ENCODE assay signal across 19 cellular contexts in genomic region chr5:124393564-124394379, GRCh38.
"Had no signal": no experiment of that assay in that cellular context is flagged by ENCODE, and none has a peak within 500 bp of the region (broad histone marks: within the 10 kb centered on the region; RNA-seq: fewer than 3 reads in every experiment).

No MANE protein-coding gene starts in this region.

- ATAC-seq: activated T-cell treated with anti-CD3 and anti-CD28 coated beads, Interleukin-2, amount 50 U/mL, for 4 hours; effector memory CD8-positive, alpha-beta T cell; heart right ventricle; left colon; lower lobe of right lung; SK-N-SH treated with all-trans-retinoic acid at 6 μM for 48 hours; stimulated activated naive B cell treated with anti-CD40 and anti-IgM and Interleukin-4, amounts not matched to agents 10 μg/mL and 1 μg/mL and 100 μg/mL, for 72 hours had no signal

- DNase-seq: activated CD4-positive, alpha-beta memory T cell treated with anti-CD3 and anti-CD28 coated beads for 36 hours; activated effector memory CD4-positive, alpha-beta T cell treated with anti-CD3 and anti-CD28 coated beads, Interleukin-2, amount 50 U/mL, for 16 hours; activated T-cell treated with anti-CD3 and anti-CD28 coated beads, Interleukin-2, amount 50 U/mL, for 4 hours; adrenal gland; central memory CD4-positive, alpha-beta T cell; effector memory CD8-positive, alpha-beta T cell; heart right ventricle; left colon; lower lobe of right lung; retina; stimulated activated CD4-positive, alpha-beta T cell treated with anti-CD3 and anti-CD28 coated beads, Interleukin-2, amount 100 ng/mL, for 48 hours; stimulated activated naive B cell treated with anti-CD40 and anti-IgM and Interleukin-4, amounts not matched to agents 10 μg/mL and 1 μg/mL and 100 μg/mL, for 72 hours; T-helper 1 cell; T1000; transverse colon had no signal

- H3K27ac ChIP-seq: adrenal gland, heart right ventricle, lower lobe of right lung, neutrophil, parathyroid adenoma, transverse colon had no signal

- H3K36me3 ChIP-seq: adrenal gland, heart right ventricle, lower lobe of right lung, neutrophil, transverse colon, WERI-Rb-1 had no signal

- H3K27me3 ChIP-seq: adrenal gland, heart right ventricle, neutrophil, transverse colon had no signal

- H3K4me3 ChIP-seq: adrenal gland, heart right ventricle, lower lobe of right lung, transverse colon had no signal

- H3K9me3 ChIP-seq: neutrophil had no signal

- H3K4me1 ChIP-seq: adrenal gland, lower lobe of right lung, parathyroid adenoma, transverse colon had no signal
